Comparison of ENCODE assay signal across 1 cellular context in genomic region chr17:69105907-69106730, GRCh38.
TF ChIP-seq lines count a peak whose summit lies in the region.

No MANE protein-coding gene starts in this region.

TF ChIP-seq in H1, 55 proteins besides CTCF, POLR2A, EP300 and RAD21:
- TF ChIP-seq CHD7 (IDR thresholded peaks at IDR 0.05; ENCODE audit: insufficient replicate concordance, low read length) (no peak), TBP (IDR thresholded peaks at IDR 0.05; ENCODE audit: low read depth, low read length) (no peak), POU5F1 (IDR thresholded peaks at IDR 0.05; ENCODE audit: low read depth, low read length) (no peak), SUZ12 (IDR thresholded peaks at IDR 0.05; ENCODE audit: low read length) (no peak), USF2 (IDR thresholded peaks at IDR 0.05; ENCODE audit: low read length) (no peak), RXRA (IDR thresholded peaks at IDR 0.05; ENCODE audit: insufficient read depth, low read depth, low read length) (no peak), FOSL1 (IDR thresholded peaks at IDR 0.05; ENCODE audit: insufficient read depth, low read depth, low read length) (no peak), SRF (IDR thresholded peaks at IDR 0.05; ENCODE audit: low read depth, low read length) (no peak), NANOG (IDR thresholded peaks at IDR 0.05; ENCODE audit: insufficient read depth, low read depth, low read length, poor library complexity, severe bottlenecking) (no peak), JUN (IDR thresholded peaks at IDR 0.05; ENCODE audit: low read depth, low read length) (no peak), CHD2 (IDR thresholded peaks at IDR 0.05; ENCODE audit: low read length) (no peak), POLR2AphosphoS5 (IDR thresholded peaks at IDR 0.05; ENCODE audit: low read depth, low read length) (no peak), MAX (IDR thresholded peaks at IDR 0.05) (no peak), KDM4A (IDR thresholded peaks at IDR 0.05; ENCODE audit: low read depth, low read length, severe bottlenecking) (no peak), YY1 (IDR thresholded peaks at IDR 0.05; ENCODE audit: low read depth, low read length) (no peak), TCF12 (IDR thresholded peaks at IDR 0.05; ENCODE audit: low read depth, low read length) (no peak), TAF7 (optimal IDR thresholded peaks at IDR 0.05; ENCODE audit: borderline replicate concordance, low read depth, low read length) (no peak), GABPA (IDR thresholded peaks at IDR 0.05; ENCODE audit: borderline replicate concordance, insufficient read depth, low read length) (no peak), CEBPB (IDR thresholded peaks at IDR 0.05; ENCODE audit: low read depth, low read length) (no peak)
